Comparison of ENCODE assay signal across 24 cellular contexts in the genomic region with DNA sequence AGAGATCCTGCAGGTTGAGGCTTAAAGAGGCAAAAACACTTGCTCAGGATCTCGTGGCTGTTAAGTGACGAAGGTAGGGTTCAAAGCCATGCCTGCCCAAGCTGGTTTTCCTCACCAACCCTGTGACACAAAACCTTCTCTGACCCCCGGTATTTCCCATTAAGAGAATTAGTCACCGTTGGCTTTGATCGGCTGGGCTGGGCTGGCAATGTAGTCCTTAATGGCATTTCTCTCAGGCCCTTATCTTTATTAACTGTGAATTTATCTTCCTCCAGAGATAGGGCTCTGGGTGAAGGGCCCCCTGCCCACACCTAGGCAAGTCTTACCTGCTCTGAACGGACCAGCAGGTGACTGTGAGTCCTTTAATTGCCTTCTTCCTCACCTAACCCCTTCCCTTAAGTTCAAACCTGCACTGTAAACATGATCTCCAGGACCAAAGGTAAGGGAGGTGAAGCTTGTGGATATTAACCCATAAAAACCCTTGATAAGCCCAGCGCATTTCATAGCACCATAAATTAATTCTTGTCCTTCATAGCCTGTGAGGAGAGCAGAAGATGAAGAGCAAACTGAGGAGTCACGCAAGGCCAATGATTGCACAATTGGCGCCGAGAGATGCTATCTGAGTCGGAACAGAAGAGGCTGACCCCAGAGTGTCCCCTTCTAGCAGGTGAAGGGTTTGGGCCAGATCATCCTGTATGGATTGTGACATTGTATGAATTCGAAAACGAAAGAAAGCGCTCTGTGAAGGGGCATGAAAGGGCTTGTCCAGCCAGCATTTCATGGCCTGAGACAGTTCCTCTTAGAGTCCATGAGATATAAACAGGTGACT.
DNase-seq lines count a peak whose midpoint lies in the region; ATAC-seq, FAIRE-seq and TF ChIP-seq lines count a peak whose summit lies in the region.
"Had no signal": no experiment of that assay in that cellular context is flagged by ENCODE, and none has a peak within 500 bp of the region (broad histone marks: within the 10 kb centered on the region; RNA-seq: fewer than 3 reads in every experiment).

No MANE protein-coding gene starts in this region.

- peaks cover 17% of the 10 kb centered on the region for H3K4me1 Mint-ChIP-seq in mesothelial cell of epicardium
- H3K4me1 Mint-ChIP-seq: CD14-positive monocyte, IgD-negative memory B cell had no signal

- H3K27ac Mint-ChIP-seq in mesothelial cell of epicardium, result peak overlapping the region; percentile 30
- H3K27ac Mint-ChIP-seq: CD14-positive monocyte, IgD-negative memory B cell had no signal

- TF ChIP-seq POLR2A in HepG2 (IDR thresholded peaks at IDR 0.05; ENCODE audit: insufficient read depth in 1 of 2, low read depth in 2 of 2, low read length in 2 of 2) (no peak), right lobe of liver (IDR thresholded peaks at IDR 0.05) (no peak)

- no TSS peak for BruUV-seq in HepG2 (replicated peaks; lab: Mats Ljungman, UMichigan)

- no peak overlapping the region for H3K27ac ChIP-seq in HepG2 (ENCODE audit: extremely low read length, insufficient read depth, low read length)
- no peak overlapping the region for H3K27ac ChIP-seq in right lobe of liver
- H3K27ac ChIP-seq in duodenal mucosa (ENCODE audit: low read depth, low read length), result peak overlapping the region; percentile 11
- H3K27ac ChIP-seq: 22Rv1, RWPE1 had no signal

- peaks cover 17% of the 10 kb centered on the region for H3K9me3 Mint-ChIP-seq in mesothelial cell of epicardium

- H3K4me1 ChIP-seq in HepG2 (ENCODE audit: insufficient read depth, low read length) (peaks cover 12% of the 10 kb centered on the region), right lobe of liver (no peaks in the 10 kb centered on the region), duodenal mucosa (ENCODE audit: control insufficient read depth in 1 of 2, insufficient read depth in 2 of 2, low read length in 2 of 2) (peaks cover 22 to 35% of the 10 kb centered on the region in 2 donors)

- H3K9me3 ChIP-seq in HepG2 (ENCODE audit: low read length) (no peaks in the 10 kb centered on the region), right lobe of liver (no peaks in the 10 kb centered on the region), duodenal mucosa (ENCODE audit: control insufficient read depth in 1 of 2, low read length in 2 of 2) (no peaks in the 10 kb centered on the region)

- no peak overlapping the region for H3K9ac ChIP-seq in HepG2 (ENCODE audit: insufficient read depth, low read depth, low read length)
- no peak overlapping the region for H3K9ac ChIP-seq in duodenal mucosa (ENCODE audit: low read depth in 1 of 2, low read length in 2 of 2)

- no peaks in the 10 kb centered on the region for H3K27me3 ChIP-seq in HepG2 (ENCODE audit: control insufficient read depth in 1 of 2, insufficient read depth in 2 of 2, low read length in 2 of 2)
- H3K27me3 ChIP-seq in right lobe of liver, result no peaks in the 10 kb centered on the region
- H3K27me3 ChIP-seq in duodenal mucosa (ENCODE audit: control insufficient read depth in 1 of 2, insufficient read depth in 2 of 2, low read length in 2 of 2), result no peaks in the 10 kb centered on the region

- intact Hi-C loops in HepG2 (cut with micrococcal nuclease; ENCODE audit: unreplicated experiment), result no loop called here
- intact Hi-C loops in right lobe of liver (cut with DNase I), result no loop called here

- FAIRE-seq in HepG2 (lab: Jason Lieb, UNC), result no peak

- H3K36me3 ChIP-seq in HepG2 (replicated peaks in 1 of 2; ENCODE audit: control insufficient read depth in 1 of 2, insufficient read depth in 2 of 2, low read length in 2 of 2) (no peaks in the 10 kb centered on the region), right lobe of liver (no peaks in the 10 kb centered on the region), duodenal mucosa (ENCODE audit: control insufficient read depth in 1 of 2, insufficient read depth in 2 of 2, low read length in 2 of 2) (no peaks in the 10 kb centered on the region)

- no peak for ATAC-seq in HepG2
- ATAC-seq in right lobe of liver, result no peak
- no peak for ATAC-seq in HG02884 (IDR thresholded peaks at IDR 0.05; ENCODE audit: unreplicated experiment)
- no peak for ATAC-seq in GM18858 (IDR thresholded peaks at IDR 0.05; ENCODE audit: unreplicated experiment)
- no peak for ATAC-seq in GM21447 (IDR thresholded peaks at IDR 0.05; ENCODE audit: unreplicated experiment)

- TF ChIP-seq RAD21 in HepG2 (CRISPR knock-in tag; IDR thresholded peaks at IDR 0.05), result no peak

- TF ChIP-seq CTCF in HepG2 (CRISPR knock-in tag; IDR thresholded peaks at IDR 0.05) (no peak), right lobe of liver (IDR thresholded peaks at IDR 0.05) (no peak), mesothelial cell of epicardium (IDR thresholded peaks at IDR 0.05; ENCODE audit: unreplicated experiment) (no peak)

- peaks cover 4% of the 10 kb centered on the region for H3K36me3 Mint-ChIP-seq in mesothelial cell of epicardium
- H3K36me3 Mint-ChIP-seq: CD14-positive monocyte, IgD-negative memory B cell had no signal

- no peak for DNase-seq in HepG2 (ENCODE audit: low spot score)
- no peak for DNase-seq in right lobe of liver
- no peak for DNase-seq in mesothelial cell of epicardium (ENCODE audit: low spot score in 2 of 2, unreplicated experiment in 2 of 2)
- DNase-seq in ureter (ENCODE audit: low spot score), result peak; percentile 76
- DNase-seq: AML-193; DMS 273 treated with DMSO at 0.1 percent for 48 hours; GDM1; H7; Kasumi-1; MM.1S; NCI-H1092; NCI-H1436 treated with DMSO at 0.1 percent for 48 hours; NCI-H2081; NCI-H2171 treated with DMSO at 0.1 percent for 48 hours; NK-92 treated with Interleukin-12 subunit alpha and Interleukin-12 subunit beta, amount 100 ng/mL, for 24 hours; SIG-M5 had no signal

- H4K20me1 ChIP-seq in HepG2 (ENCODE audit: insufficient read depth, low read length), result no peaks in the 10 kb centered on the region

- TF ChIP-seq EP300 in HepG2 (IDR thresholded peaks at IDR 0.05; ENCODE audit: low read depth in 2 of 2, low read length in 2 of 2) (no peak), HepG2 (CRISPR knock-in tag; IDR thresholded peaks at IDR 0.05; ENCODE audit: borderline replicate concordance) (no peak)

- no peaks in the 10 kb centered on the region for H3K27me3 Mint-ChIP-seq in mesothelial cell of epicardium (ENCODE audit: low read depth)

- in situ Hi-C loops in HepG2 (cut with HindIII; ENCODE audit: extremely low pct_ligation_motif_present, low pct_unique_long_range_greater_than_20kb), result loop anchor here (25.0 kb wide), 1 partner anchor 812 kb away; no protein-coding TSS in a partner anchor

- CTCF ChIA-PET in HepG2 (lab: Yijun Ruan, JAX; ENCODE audit: low intra/inter-chr PET ratio, low total read pairs), result no interaction called here

- no peaks in the 10 kb centered on the region for H3K79me2 ChIP-seq in HepG2 (ENCODE audit: insufficient read depth, low read length)

- no peak overlapping the region for H2AFZ ChIP-seq in HepG2 (ENCODE audit: low read length)

- POLR2A ChIA-PET in HepG2 (lab: Yijun Ruan, JAX), result no interaction called here

- no peak overlapping the region for H3K4me3 Mint-ChIP-seq in mesothelial cell of epicardium
- H3K4me3 Mint-ChIP-seq: CD14-positive monocyte, IgD-negative memory B cell had no signal

- no peak overlapping the region for H3K4me2 ChIP-seq in HepG2 (ENCODE audit: low read depth, low read length)

- 68% methylated on average over 14 of the region's 14 CpGs for WGBS in HepG2 (ENCODE audit: low lambda C conversion rate)
- 70% methylated on average over 13 of the region's 14 CpGs for WGBS in right lobe of liver (ENCODE audit: insufficient coverage, low coverage, low lambda C conversion rate, missing lambda C conversion rate)

- H3K4me3 ChIP-seq in HepG2 (replicated peaks in 1 of 3; ENCODE audit: insufficient read depth in 1 of 3, low read depth in 2 of 3, low read length in 3 of 3) (no peak overlapping the region), right lobe of liver (no peak overlapping the region), duodenal mucosa (ENCODE audit: low read depth in 1 of 2, low read length in 2 of 2) (peak overlapping the region; percentile 9 to 25)

TF ChIP-seq in HepG2, 621 proteins besides CTCF, POLR2A, EP300 and RAD21:
- TF ChIP-seq GATA4 (IDR thresholded peaks at IDR 0.05; ENCODE audit: borderline replicate concordance, low read depth) (no peak), ZKSCAN1 (IDR thresholded peaks at IDR 0.05; ENCODE audit: low read length) (no peak), MAX (IDR thresholded peaks at IDR 0.05) (no peak), CEBPB (IDR thresholded peaks at IDR 0.05; ENCODE audit: borderline replicate concordance, low read depth, low read length) (peak; percentile 68; the same call in 1 of the 2 replicates), ZNF652 (CRISPR knock-in tag; IDR thresholded peaks at IDR 0.05; ENCODE audit: borderline replicate concordance, low read depth) (0 out of 2 replicates have a peak, but pooled peaks have one; percentile 31), CEBPG (CRISPR knock-in tag; IDR thresholded peaks at IDR 0.05) (peak; percentile 44; the same call in 1 of the 2 replicates), TCF7L2 (IDR thresholded peaks at IDR 0.05; ENCODE audit: low read depth, low read length) (no peak)

Comparison
In these comparisons a context has a peak if more than half of its experiments do, and no peak if none do; other contexts are left out.
1. H3K4me3 ChIP-seq: peak in duodenal mucosa (2 of 2); none in HepG2 (0 of 3) and right lobe of liver (0 of 3).